In the genomic region with DNA sequence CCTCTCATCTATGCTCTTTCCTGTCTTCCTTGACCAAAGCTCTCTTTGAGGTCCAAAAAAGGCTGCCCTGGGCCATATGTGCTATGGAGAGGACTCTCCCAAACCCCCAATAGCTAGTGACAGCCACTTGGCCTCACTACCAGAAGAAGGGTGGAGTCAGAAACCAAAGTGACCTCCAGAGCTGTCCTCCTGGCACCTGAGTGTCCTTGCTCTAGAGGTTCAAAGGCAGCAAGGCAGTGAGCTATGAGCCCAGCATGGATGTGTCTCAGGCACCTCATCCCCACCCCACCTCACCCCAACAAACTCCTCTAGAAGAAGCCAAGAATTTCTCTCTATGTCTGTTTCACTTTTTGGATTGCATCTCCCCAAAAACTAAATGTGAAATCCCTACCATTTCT, we compare ENCODE assay signal across 37 cellular contexts. TPM values are rescaled to one million over a fixed set of nuclear protein-coding genes. Genes with fewer than 3 reads are reported as not detected.
"Had no signal": no experiment of that assay in that cellular context is flagged by ENCODE, and none has a peak within 500 bp of the region (broad histone marks: within the 10 kb centered on the region; RNA-seq: fewer than 3 reads in every experiment).

No MANE protein-coding gene starts in this region.

- H3K36me3 ChIP-seq: left lung, lower lobe of right lung, right atrium auricular region, right lobe of liver, suprapubic skin, thoracic aorta, tibial artery, uterus had no signal

- ATAC-seq: left colon; left lung; lower lobe of right lung; naive thymus-derived CD8-positive, alpha-beta T cell; right lobe of liver; stimulated activated memory B cell treated with anti-CD40 and anti-IgM and Interleukin-4, amounts not matched to agents 10 μg/mL and 1 μg/mL and 100 μg/mL, for 72 hours; stimulated activated naive CD8-positive, alpha-beta T cell treated with anti-CD3 and anti-CD28 coated beads, Interleukin-15, amount 100 ng/mL, for 72 hours had no signal

- H3K4me3 Mint-ChIP-seq: immature natural killer cell; nephron; neural crest cell; stimulated activated memory B cell treated with anti-CD40 and anti-IgM and Interleukin-4, amounts not matched to agents 10 μg/mL and 1 μg/mL and 100 μg/mL, for 72 hours; stimulated activated naive CD8-positive, alpha-beta T cell treated with anti-CD3 and anti-CD28 coated beads, Interleukin-15, amount 100 ng/mL, for 72 hours; type B pancreatic cell had no signal

- H3K27ac ChIP-seq: left lung, lower lobe of right lung, parathyroid adenoma, right atrium auricular region, right lobe of liver, suprapubic skin, thoracic aorta, tibial artery, uterus had no signal

- H3K4me3 ChIP-seq: left lung, lower lobe of right lung, right atrium auricular region, right lobe of liver, smooth muscle cell, suprapubic skin, thoracic aorta, tibial artery, uterus had no signal

- H3K79me2 ChIP-seq: parathyroid adenoma had no signal

- DNase-seq: hypothalamus; immature natural killer cell; left colon; left lung; lower lobe of right lung; mammary epithelial cell; mesenchymal stem cell; nucleus accumbens; stimulated activated CD4-positive, alpha-beta T cell treated with anti-CD3 and anti-CD28 coated beads, Interleukin-1b, Interleukin-23, amount 100 ng/mL, for 48 hours; stimulated activated CD4-positive, alpha-beta T cell treated with anti-CD3 and anti-CD28 coated beads, Interleukin-2, amount 100 ng/mL, for 48 hours; stimulated activated CD4-positive, alpha-beta T cell treated with anti-CD3 and anti-CD28 coated beads, Interleukin-4, amount 100 ng/mL, for 4 hours; stimulated activated CD8-positive, alpha-beta memory T cell treated with anti-CD3 and anti-CD28 coated beads, Interleukin-4, amount 100 ng/mL, for 48 hours; stimulated activated naive CD4-positive, alpha-beta T cell treated with Interleukin-2 at 50 U/mL for 16 hours; stimulated activated naive CD8-positive, alpha-beta T cell treated with anti-CD3 and anti-CD28 coated beads, Interleukin-15, amount 100 ng/mL, for 72 hours; tibial artery; uterus had no signal

- H3K36me3 Mint-ChIP-seq: stimulated activated memory B cell treated with anti-CD40 and anti-IgM and Interleukin-4, amounts not matched to agents 10 μg/mL and 1 μg/mL and 100 μg/mL, for 72 hours had no signal

- H3K9me3 ChIP-seq: left lung, lower lobe of right lung, right atrium auricular region, right lobe of liver, suprapubic skin, thoracic aorta, tibial artery, uterus had no signal

- H3K9me3 Mint-ChIP-seq: naive thymus-derived CD8-positive, alpha-beta T cell; neural crest cell; stimulated activated memory B cell treated with anti-CD40 and anti-IgM and Interleukin-4, amounts not matched to agents 10 μg/mL and 1 μg/mL and 100 μg/mL, for 72 hours; stimulated activated naive CD8-positive, alpha-beta T cell treated with anti-CD3 and anti-CD28 coated beads, Interleukin-15, amount 100 ng/mL, for 72 hours; type B pancreatic cell had no signal

- H3K4me2 ChIP-seq: smooth muscle cell had no signal

- H2AFZ ChIP-seq: parathyroid adenoma had no signal

- H3K27ac Mint-ChIP-seq: immature natural killer cell; naive thymus-derived CD8-positive, alpha-beta T cell; nephron; progenitor cell of endocrine pancreas; stimulated activated memory B cell treated with anti-CD40 and anti-IgM and Interleukin-4, amounts not matched to agents 10 μg/mL and 1 μg/mL and 100 μg/mL, for 72 hours; stimulated activated naive CD8-positive, alpha-beta T cell treated with anti-CD3 and anti-CD28 coated beads, Interleukin-15, amount 100 ng/mL, for 72 hours; type B pancreatic cell had no signal

- H3K9ac ChIP-seq: parathyroid adenoma had no signal

- FAIRE-seq: islet of Langerhans, kidney had no signal

RNA-seq across cellular contexts. Expression of gene AQP5, which starts 4.1 kb away (rescaled TPM):
- total RNA-seq: left colon; liver; naive thymus-derived CD8-positive, alpha-beta T cell; renal cortical epithelial cell; right lobe of liver; smooth muscle cell had no signal
- polyA plus RNA-seq: immature natural killer cell; liver; mammary epithelial cell; naive thymus-derived CD8-positive, alpha-beta T cell; smooth muscle cell had no signal

RNA-seq across cellular contexts. Expression of gene AQP2, which starts 7.0 kb away (rescaled TPM):
- total RNA-seq: left colon; liver; lower lobe of right lung; mammary epithelial cell; mucosa of gallbladder; naive thymus-derived CD8-positive, alpha-beta T cell; neural crest cell; osteocyte; pulmonary artery endothelial cell; right lobe of liver; skeletal muscle tissue; uterus had no signal
- polyA plus RNA-seq: immature natural killer cell; liver; mammary epithelial cell; naive thymus-derived CD8-positive, alpha-beta T cell had no signal

RNA-seq across cellular contexts. Expression of gene AQP6, which starts 15.2 kb away (rescaled TPM):
- total RNA-seq: left colon; liver; naive thymus-derived CD8-positive, alpha-beta T cell; osteocyte; pulmonary artery endothelial cell; renal cortical epithelial cell; smooth muscle cell; suprapubic skin; thoracic aorta; ureter had no signal
- polyA plus RNA-seq: immature natural killer cell; naive thymus-derived CD8-positive, alpha-beta T cell; smooth muscle cell had no signal

RNA-seq across cellular contexts. Expression of gene FAIM2, which starts 53.9 kb away (rescaled TPM):
- total RNA-seq: mammary epithelial cell; naive thymus-derived CD8-positive, alpha-beta T cell; progenitor cell of endocrine pancreas; pulmonary artery endothelial cell; renal cortical epithelial cell had no signal
- polyA plus RNA-seq: mammary epithelial cell had no signal
